18 cellular contexts compared by ENCODE assay signal in the genomic region with DNA sequence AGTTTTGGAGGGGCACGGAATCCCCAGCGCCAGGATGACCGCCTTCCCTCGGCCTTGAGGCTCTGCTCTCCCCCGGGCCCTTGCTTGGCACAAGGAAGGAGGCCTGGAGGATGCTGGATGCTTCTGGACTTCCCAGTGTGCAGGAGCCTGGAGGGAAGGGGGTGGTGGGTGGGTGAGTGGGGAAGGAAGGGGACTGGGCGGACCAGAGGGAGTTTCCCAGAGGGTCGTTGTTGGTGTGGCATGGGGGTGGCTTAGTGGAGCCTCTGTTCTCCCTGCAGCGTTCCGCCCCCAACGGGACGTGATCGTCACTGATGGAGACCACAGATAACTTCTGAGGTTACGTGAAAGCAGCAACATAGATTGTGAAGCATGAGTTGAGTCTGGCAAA.
DNase-seq lines count a peak whose midpoint lies in the region; ATAC-seq and TF ChIP-seq lines count a peak whose summit lies in the region.
"Had no signal": no experiment of that assay in that cellular context is flagged by ENCODE, and none has a peak within 500 bp of the region (broad histone marks: within the 10 kb centered on the region; RNA-seq: fewer than 3 reads in every experiment).

No MANE protein-coding gene starts in this region.

- CTCF ChIA-PET in activated naive CD4-positive, alpha-beta T cell treated with anti-CD3 and anti-CD28 coated beads, Interleukin-2, amount 10 ng/mL, durations not matched to agents 7 days and 5 days (lab: Charles Lee) = no interaction called here

- peak; percentile 34 for DNase-seq in activated naive CD4-positive, alpha-beta T cell treated with anti-CD3 and anti-CD28 coated beads, Interleukin-2, amount 10 ng/mL, durations not matched to agents 7 days and 5 days
- DNase-seq in activated naive CD4-positive, alpha-beta T cell treated with anti-CD3 and anti-CD28 coated beads, Interleukin-2, amount 50 U/mL, for 16 hours = no peak
- peak; percentile 68 for DNase-seq in T-helper 2 cell treated with Interferon-gamma antibody and Interleukin-4, amounts not matched to agents 5 μg/mL and 100 μg/mL, for 36 hours (ENCODE audit: low spot score)
- no peak for DNase-seq in left colon
- DNase-seq in upper lobe of right lung = peak; percentile 41
- no peak for DNase-seq in iPS-NIHi11 (ENCODE audit: low spot score)
- DNase-seq: activated CD4-positive, alpha-beta T cell treated with anti-CD3 and anti-CD28 coated beads, Interleukin-2, amount 10 ng/mL, durations not matched to agents 7 days and 5 days; activated gamma-delta T cell; CD4-positive, CD25-positive, alpha-beta regulatory T cell; IMR-90; NCI-H1694; NCI-H2227 treated with DMSO at 0.1 percent for 48 hours; NCI-H774; right cardiac atrium had no signal

- peak; percentile 26 for ATAC-seq in left colon
- ATAC-seq in upper lobe of right lung = no peak
- no peak for ATAC-seq in HG02623 (IDR thresholded peaks at IDR 0.05; ENCODE audit: unreplicated experiment)
- ATAC-seq: GM12878 had no signal

- H3K9me3 ChIP-seq in upper lobe of right lung = no peaks in the 10 kb centered on the region
- H3K9me3 ChIP-seq: ovary had no signal

- H3K4me3 Mint-ChIP-seq in activated naive CD4-positive, alpha-beta T cell treated with anti-CD3 and anti-CD28 coated beads, Interleukin-2, amount 10 ng/mL, durations not matched to agents 7 days and 5 days = no peak overlapping the region
- no peak overlapping the region for H3K4me3 Mint-ChIP-seq in T-helper 2 cell treated with Interferon-gamma antibody and Interleukin-4, amounts not matched to agents 5 μg/mL and 100 μg/mL, for 36 hours
- H3K4me3 Mint-ChIP-seq: activated CD4-positive, alpha-beta T cell treated with anti-CD3 and anti-CD28 coated beads, Interleukin-2, amount 10 ng/mL, durations not matched to agents 7 days and 5 days; CD4-positive, CD25-positive, alpha-beta regulatory T cell had no signal

- no peaks in the 10 kb centered on the region for H3K36me3 Mint-ChIP-seq in activated naive CD4-positive, alpha-beta T cell treated with anti-CD3 and anti-CD28 coated beads, Interleukin-2, amount 10 ng/mL, durations not matched to agents 7 days and 5 days
- H3K36me3 Mint-ChIP-seq in T-helper 2 cell treated with Interferon-gamma antibody and Interleukin-4, amounts not matched to agents 5 μg/mL and 100 μg/mL, for 36 hours (ENCODE audit: low read depth) = no peaks in the 10 kb centered on the region
- H3K36me3 Mint-ChIP-seq: CD4-positive, CD25-positive, alpha-beta regulatory T cell had no signal

- peaks cover 21% of the 10 kb centered on the region for H3K27me3 Mint-ChIP-seq in activated naive CD4-positive, alpha-beta T cell treated with anti-CD3 and anti-CD28 coated beads, Interleukin-2, amount 10 ng/mL, durations not matched to agents 7 days and 5 days
- peaks cover 7% of the 10 kb centered on the region for H3K27me3 Mint-ChIP-seq in T-helper 2 cell treated with Interferon-gamma antibody and Interleukin-4, amounts not matched to agents 5 μg/mL and 100 μg/mL, for 36 hours (ENCODE audit: low read depth)
- H3K27me3 Mint-ChIP-seq: CD4-positive, CD25-positive, alpha-beta regulatory T cell had no signal

- H3K4me1 ChIP-seq in upper lobe of right lung = no peaks in the 10 kb centered on the region

- no peak overlapping the region for H3K27ac ChIP-seq in upper lobe of right lung
- H3K27ac ChIP-seq: hepatocyte, ovary had no signal

- peaks cover 11% of the 10 kb centered on the region for H3K27me3 ChIP-seq in upper lobe of right lung
- H3K27me3 ChIP-seq: hepatocyte, ovary had no signal

- H3K36me3 ChIP-seq in upper lobe of right lung = no peaks in the 10 kb centered on the region
- H3K36me3 ChIP-seq: ovary had no signal

- H3K4me3 ChIP-seq in upper lobe of right lung = no peak overlapping the region
- H3K4me3 ChIP-seq: GM12878, hepatocyte, ovary had no signal

- intact Hi-C loops in left colon (cut with DNase I, micrococcal nuclease) = no loop called here
- intact Hi-C loops in upper lobe of right lung (cut with DNase I) = no loop called here

- no peaks in the 10 kb centered on the region for H3K9me3 Mint-ChIP-seq in activated naive CD4-positive, alpha-beta T cell treated with anti-CD3 and anti-CD28 coated beads, Interleukin-2, amount 10 ng/mL, durations not matched to agents 7 days and 5 days
- H3K9me3 Mint-ChIP-seq in T-helper 2 cell treated with Interferon-gamma antibody and Interleukin-4, amounts not matched to agents 5 μg/mL and 100 μg/mL, for 36 hours = no peaks in the 10 kb centered on the region
- H3K9me3 Mint-ChIP-seq: activated CD4-positive, alpha-beta T cell treated with anti-CD3 and anti-CD28 coated beads, Interleukin-2, amount 10 ng/mL, durations not matched to agents 7 days and 5 days had no signal

- H3K27ac Mint-ChIP-seq in activated naive CD4-positive, alpha-beta T cell treated with anti-CD3 and anti-CD28 coated beads, Interleukin-2, amount 10 ng/mL, durations not matched to agents 7 days and 5 days = no peak overlapping the region
- H3K27ac Mint-ChIP-seq in T-helper 2 cell treated with Interferon-gamma antibody and Interleukin-4, amounts not matched to agents 5 μg/mL and 100 μg/mL, for 36 hours = no peak overlapping the region
- H3K27ac Mint-ChIP-seq: activated CD4-positive, alpha-beta T cell treated with anti-CD3 and anti-CD28 coated beads, Interleukin-2, amount 10 ng/mL, durations not matched to agents 7 days and 5 days; CD4-positive, CD25-positive, alpha-beta regulatory T cell had no signal

- no peak for TF ChIP-seq CTCF in upper lobe of right lung (IDR thresholded peaks at IDR 0.05)

- no peaks in the 10 kb centered on the region for H3K4me1 Mint-ChIP-seq in activated naive CD4-positive, alpha-beta T cell treated with anti-CD3 and anti-CD28 coated beads, Interleukin-2, amount 10 ng/mL, durations not matched to agents 7 days and 5 days
- H3K4me1 Mint-ChIP-seq in T-helper 2 cell treated with Interferon-gamma antibody and Interleukin-4, amounts not matched to agents 5 μg/mL and 100 μg/mL, for 36 hours (ENCODE audit: low read depth) = peaks cover 5% of the 10 kb centered on the region
- H3K4me1 Mint-ChIP-seq: activated CD4-positive, alpha-beta T cell treated with anti-CD3 and anti-CD28 coated beads, Interleukin-2, amount 10 ng/mL, durations not matched to agents 7 days and 5 days had no signal

Comparison
In these comparisons a context has a peak if more than half of its experiments do, and no peak if none do; other contexts are left out.
1. DNase-seq: peak in activated naive CD4-positive, alpha-beta T cell treated with anti-CD3 and anti-CD28 coated beads, Interleukin-2, amount 10 ng/mL, durations not matched to agents 7 days and 5 days (single experiment), T-helper 2 cell treated with Interferon-gamma antibody and Interleukin-4, amounts not matched to agents 5 μg/mL and 100 μg/mL, for 36 hours (single experiment) and upper lobe of right lung (single experiment); none in activated naive CD4-positive, alpha-beta T cell treated with anti-CD3 and anti-CD28 coated beads, Interleukin-2, amount 50 U/mL, for 16 hours (single experiment), left colon (0 of 2) and iPS-NIHi11 (single experiment).